In the genomic region with DNA sequence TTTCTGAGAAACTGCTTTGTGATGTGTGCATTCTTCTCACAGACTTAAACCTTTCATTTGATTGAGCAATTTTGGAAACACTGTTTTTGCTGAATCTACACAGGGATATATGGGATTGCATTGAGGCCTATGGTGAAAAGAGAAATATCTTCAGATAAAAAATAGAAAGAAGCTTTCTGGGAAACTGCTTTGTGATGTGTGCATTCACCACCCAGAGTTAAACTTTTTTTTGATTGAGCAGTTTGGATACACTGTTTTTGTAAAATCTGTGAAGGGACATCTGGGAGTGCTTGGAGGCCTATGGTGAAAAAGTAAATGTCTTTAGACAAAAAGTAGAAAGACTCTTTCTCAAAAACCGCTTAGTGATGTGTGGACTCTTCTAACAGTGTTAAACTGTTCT, we compare ENCODE assay signal across 1 cellular context.
TF ChIP-seq lines count a peak whose summit lies in the region.

No MANE protein-coding gene starts in this region.

TF ChIP-seq in HEK293, 187 proteins besides CTCF, POLR2A, EP300 and RAD21 (continued from another document):
- TF ChIP-seq PATZ1 (tag by site-specific recombination; IDR thresholded peaks at IDR 0.05), result no peak
- no peak for TF ChIP-seq ZNF292 (tag by site-specific recombination; IDR thresholded peaks at IDR 0.05; ENCODE audit: borderline replicate concordance, low read depth)
- TF ChIP-seq ZNF175 (tag by site-specific recombination; IDR thresholded peaks at IDR 0.05), result no peak
- TF ChIP-seq TRIM28 (IDR thresholded peaks at IDR 0.05; ENCODE audit: borderline replicate concordance, low read length), result peak; percentile 78; the same call in 1 of the 2 replicates
- TF ChIP-seq, protein P1, sequence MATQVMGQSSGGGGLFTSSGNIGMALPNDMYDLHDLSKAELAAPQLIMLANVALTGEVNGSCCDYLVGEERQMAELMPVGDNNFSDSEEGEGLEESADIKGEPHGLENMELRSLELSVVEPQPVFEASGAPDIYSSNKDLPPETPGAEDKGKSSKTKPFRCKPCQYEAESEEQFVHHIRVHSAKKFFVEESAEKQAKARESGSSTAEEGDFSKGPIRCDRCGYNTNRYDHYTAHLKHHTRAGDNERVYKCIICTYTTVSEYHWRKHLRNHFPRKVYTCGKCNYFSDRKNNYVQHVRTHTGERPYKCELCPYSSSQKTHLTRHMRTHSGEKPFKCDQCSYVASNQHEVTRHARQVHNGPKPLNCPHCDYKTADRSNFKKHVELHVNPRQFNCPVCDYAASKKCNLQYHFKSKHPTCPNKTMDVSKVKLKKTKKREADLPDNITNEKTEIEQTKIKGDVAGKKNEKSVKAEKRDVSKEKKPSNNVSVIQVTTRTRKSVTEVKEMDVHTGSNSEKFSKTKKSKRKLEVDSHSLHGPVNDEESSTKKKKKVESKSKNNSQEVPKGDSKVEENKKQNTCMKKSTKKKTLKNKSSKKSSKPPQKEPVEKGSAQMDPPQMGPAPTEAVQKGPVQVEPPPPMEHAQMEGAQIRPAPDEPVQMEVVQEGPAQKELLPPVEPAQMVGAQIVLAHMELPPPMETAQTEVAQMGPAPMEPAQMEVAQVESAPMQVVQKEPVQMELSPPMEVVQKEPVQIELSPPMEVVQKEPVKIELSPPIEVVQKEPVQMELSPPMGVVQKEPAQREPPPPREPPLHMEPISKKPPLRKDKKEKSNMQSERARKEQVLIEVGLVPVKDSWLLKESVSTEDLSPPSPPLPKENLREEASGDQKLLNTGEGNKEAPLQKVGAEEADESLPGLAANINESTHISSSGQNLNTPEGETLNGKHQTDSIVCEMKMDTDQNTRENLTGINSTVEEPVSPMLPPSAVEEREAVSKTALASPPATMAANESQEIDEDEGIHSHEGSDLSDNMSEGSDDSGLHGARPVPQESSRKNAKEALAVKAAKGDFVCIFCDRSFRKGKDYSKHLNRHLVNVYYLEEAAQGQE (tag by site-specific recombination; IDR thresholded peaks at IDR 0.05), result no peak
- TF ChIP-seq ZNF174 (tag by site-specific recombination; IDR thresholded peaks at IDR 0.05), result no peak
- no peak for TF ChIP-seq GLI4 (tag by site-specific recombination; IDR thresholded peaks at IDR 0.05)
